ENCODE assay signal across 1 cellular context in genomic region chr1:196677781-196678509, GRCh38.
TF ChIP-seq lines count a peak whose summit lies in the region.

No MANE protein-coding gene starts in this region.

TF ChIP-seq in K562, 482 proteins besides CTCF, POLR2A, EP300 and RAD21:
- TF ChIP-seq MEIS2 (IDR thresholded peaks at IDR 0.05; ENCODE audit: partially characterized antibody) (no peak), ZNF316 (IDR thresholded peaks at IDR 0.05) (peak; percentile 40; the same call in 1 of the 2 replicates)
TF ChIP-seq in K562: peak in this region for 1.
